In the genomic region with DNA sequence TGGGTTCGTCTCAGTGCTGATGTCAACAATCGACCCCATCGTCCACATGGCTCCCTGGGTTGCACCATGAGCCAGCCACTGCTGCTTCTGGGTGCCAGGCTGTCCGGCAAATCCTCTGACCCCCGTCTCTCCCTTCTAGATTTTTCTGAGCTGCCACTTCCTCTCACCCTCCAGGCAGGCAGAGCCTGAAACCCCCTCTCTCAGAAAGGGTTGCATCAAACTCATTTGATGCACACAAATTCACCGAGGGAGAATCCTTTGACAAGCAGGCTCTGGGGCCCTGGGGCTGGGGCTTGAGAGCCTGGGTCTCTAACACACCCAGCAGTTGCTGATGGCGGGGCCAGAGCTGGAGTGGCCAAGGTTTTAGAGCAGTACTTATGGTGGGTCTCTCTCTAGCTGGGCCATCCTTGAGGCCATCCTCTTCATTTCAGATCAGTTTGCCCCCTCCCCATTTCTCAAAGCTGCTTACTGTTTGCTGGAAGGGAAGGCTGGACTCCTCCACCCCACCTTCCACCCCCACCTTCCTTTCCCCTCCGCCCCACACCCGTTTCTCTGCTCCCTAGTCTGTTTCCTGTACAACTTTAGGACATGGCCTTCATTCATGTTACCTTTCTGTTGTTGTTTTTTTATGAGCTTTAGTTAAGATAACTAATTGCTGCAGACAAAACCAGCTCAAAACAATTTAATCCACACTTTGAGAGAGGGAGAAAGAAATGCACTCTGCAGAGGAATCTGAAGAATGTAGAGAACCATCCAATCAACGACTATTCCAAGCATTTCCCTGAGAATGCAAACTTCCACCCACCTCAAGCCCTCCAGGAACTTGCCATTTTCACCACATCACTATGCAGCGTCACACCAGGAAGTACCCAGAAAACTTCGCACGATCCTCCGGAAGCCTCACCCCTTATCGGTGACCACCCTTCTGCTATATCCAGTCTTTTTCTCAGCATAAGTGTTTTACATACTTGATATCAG, we compare ENCODE assay signal across 8 cellular contexts.
DNase-seq lines count a peak whose midpoint lies in the region; ATAC-seq and TF ChIP-seq lines count a peak whose summit lies in the region.

No MANE protein-coding gene starts in this region.

- H3K27me3 Mint-ChIP-seq in CD8-positive, alpha-beta memory T cell: peaks cover 0 to 4% of the 10 kb centered on the region in 2 donors
- no peaks in the 10 kb centered on the region for H3K27me3 Mint-ChIP-seq in naive thymus-derived CD8-positive, alpha-beta T cell

- H3K4me1 Mint-ChIP-seq in CD8-positive, alpha-beta memory T cell: peaks cover 79 to 99% (median 87%) of the 10 kb centered on the region in 3 donors
- peaks cover 42 to 90% (median 85%) of the 10 kb centered on the region in 4 donors for H3K4me1 Mint-ChIP-seq in naive thymus-derived CD8-positive, alpha-beta T cell

- peak in 3 of 5 donors; percentile 44 to 56 (median 49) for DNase-seq in CD8-positive, alpha-beta memory T cell
- DNase-seq in LoVo (ENCODE audit: low spot score): peak; percentile 63
- peak; percentile 82 to 93 for DNase-seq in cardiac fibroblast (ENCODE audit: low read depth in 2 of 2)
- DNase-seq in naive thymus-derived CD8-positive, alpha-beta T cell: peak in 5 of 10 donors; percentile 38 to 56 (median 41)
- DNase-seq in NAMALWA (ENCODE audit: low spot score): no peak
- DNase-seq in middle frontal gyrus (ENCODE audit: extremely low spot score, low spot score): no peak
- no peak for DNase-seq in stimulated activated CD4-positive, alpha-beta T cell treated with anti-CD3 and anti-CD28 coated beads, Interleukin-4, amount 100 ng/mL, for 24 hours

- peak overlapping the region; percentile 96 to 100 (median 100) for H3K27ac Mint-ChIP-seq in CD8-positive, alpha-beta memory T cell
- H3K27ac Mint-ChIP-seq in naive thymus-derived CD8-positive, alpha-beta T cell: peak overlapping the region; percentile 96 to 100 (median 100)

- H3K4me1 ChIP-seq in CD8-positive, alpha-beta memory T cell (ENCODE audit: insufficient read depth, low read length): peaks cover 75% of the 10 kb centered on the region

- H3K9me3 ChIP-seq in CD8-positive, alpha-beta memory T cell (ENCODE audit: low read length): no peaks in the 10 kb centered on the region

- H3K9me3 Mint-ChIP-seq in CD8-positive, alpha-beta memory T cell: no peaks in the 10 kb centered on the region
- H3K9me3 Mint-ChIP-seq in naive thymus-derived CD8-positive, alpha-beta T cell: no peaks in the 10 kb centered on the region

- CTCF ChIA-PET in CD8-positive, alpha-beta memory T cell (lab: Charles Lee): interaction anchor here (0.6 to 4.0 kb wide), 6 partner anchors 9 to 138 kb away, joined by 3 to 21 read pairs (median 12); no protein-coding TSS in a partner anchor

- peak overlapping the region; percentile 37 for H3K4me3 ChIP-seq in CD8-positive, alpha-beta memory T cell (ENCODE audit: low read length)
- H3K4me3 ChIP-seq in cardiac fibroblast (replicated peaks in 1 of 2; ENCODE audit: low read depth in 2 of 2, low read length in 2 of 2): no peak overlapping the region

- peak overlapping the region; percentile 27 to 89 (median 71) for H3K4me3 Mint-ChIP-seq in CD8-positive, alpha-beta memory T cell
- peak overlapping the region; percentile 59 to 88 (median 80) for H3K4me3 Mint-ChIP-seq in naive thymus-derived CD8-positive, alpha-beta T cell

- no peaks in the 10 kb centered on the region for H3K27me3 ChIP-seq in CD8-positive, alpha-beta memory T cell (ENCODE audit: insufficient read depth, low read length, poor library complexity, severe bottlenecking)

- H3K27ac ChIP-seq in CD8-positive, alpha-beta memory T cell (ENCODE audit: low read depth, low read length): peak overlapping the region; percentile 84

- POLR2A ChIA-PET in CD8-positive, alpha-beta memory T cell (lab: Charles Lee): interaction anchor here (0.6 to 2.5 kb wide), 12 partner anchors 10 to 292 kb away, joined by 3 to 21 read pairs (median 5); partner anchors contain the start of gene ARL4C
- POLR2A ChIA-PET in naive thymus-derived CD8-positive, alpha-beta T cell (lab: Charles Lee): interaction anchor here (0.5 to 18.2 kb wide), 15 partner anchors 10 to 1034 kb away, joined by 3 to 593 read pairs (median 9); partner anchors contain the start of gene ARL4C

- TF ChIP-seq CTCF in cardiac fibroblast (IDR thresholded peaks at IDR 0.05; ENCODE audit: low read depth, low read length): no peak

- peak in 1 of 2 donors; percentile 5 for ATAC-seq in naive thymus-derived CD8-positive, alpha-beta T cell
- no peak for ATAC-seq in GM19467 (IDR thresholded peaks at IDR 0.05; ENCODE audit: unreplicated experiment)

- H3K36me3 Mint-ChIP-seq in CD8-positive, alpha-beta memory T cell: peaks cover 0 to 4% (median 0%) of the 10 kb centered on the region in 3 donors
- H3K36me3 Mint-ChIP-seq in naive thymus-derived CD8-positive, alpha-beta T cell: no peaks in the 10 kb centered on the region

- H3K36me3 ChIP-seq in CD8-positive, alpha-beta memory T cell (ENCODE audit: insufficient read depth, low read length): no peaks in the 10 kb centered on the region

Comparison
In these comparisons a context has a peak if more than half of its experiments do, and no peak if none do; other contexts are left out.
1. DNase-seq: peak in CD8-positive, alpha-beta memory T cell (3 of 5), LoVo (single experiment) and cardiac fibroblast (2 of 2); none in NAMALWA (single experiment), middle frontal gyrus (single experiment) and stimulated activated CD4-positive, alpha-beta T cell treated with anti-CD3 and anti-CD28 coated beads, Interleukin-4, amount 100 ng/mL, for 24 hours (single experiment).